Comparison of ENCODE assay signal across 11 cellular contexts in the genomic region with DNA sequence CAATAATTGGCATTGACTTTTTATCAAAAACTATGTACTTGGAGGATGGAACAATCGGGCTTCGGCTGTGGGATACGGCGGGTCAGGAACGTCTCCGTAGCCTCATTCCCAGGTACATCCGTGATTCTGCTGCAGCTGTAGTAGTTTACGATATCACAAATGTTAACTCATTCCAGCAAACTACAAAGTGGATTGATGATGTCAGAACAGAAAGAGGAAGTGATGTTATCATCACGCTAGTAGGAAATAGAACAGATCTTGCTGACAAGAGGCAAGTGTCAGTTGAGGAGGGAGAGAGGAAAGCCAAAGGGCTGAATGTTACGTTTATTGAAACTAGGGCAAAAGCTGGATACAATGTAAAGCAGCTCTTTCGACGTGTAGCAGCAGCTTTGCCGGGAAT. TPM values are rescaled to one million over a fixed set of nuclear protein-coding genes. Genes with fewer than 3 reads are reported as not detected.
DNase-seq lines count a peak whose midpoint lies in the region; ATAC-seq lines count a peak whose summit lies in the region.
"Not testable (repeated sequence)": the region's sequence is repeated elsewhere in the genome, so short reads cannot be mapped to it uniquely, and the experiment has no call there.
"Had no signal": no experiment of that assay in that cellular context is flagged by ENCODE, and none has a peak within 500 bp of the region (broad histone marks: within the 10 kb centered on the region; RNA-seq: fewer than 3 reads in every experiment).

No MANE protein-coding gene starts in this region.

- ATAC-seq in HG03342 (IDR thresholded peaks at IDR 0.05; ENCODE audit: unreplicated experiment), result peak; percentile 66
- ATAC-seq in activated naive CD8-positive, alpha-beta T cell treated with anti-CD3 and anti-CD28 coated beads, Interleukin-2, amount 50 U/mL, for 24 hours, result not testable (repeated sequence)
- ATAC-seq in Right ventricle myocardium superior (ENCODE audit: poor library complexity), result peak; percentile 56
- ATAC-seq in naive thymus-derived CD8-positive, alpha-beta T cell, result peak in 1 of 2 donors; percentile 36

- peak overlapping the region; percentile 31; the same call in 1 of the 2 replicates for H3K9ac ChIP-seq in ES-I3 (ENCODE audit: low read depth, low read length)

- intact Hi-C loops in Right ventricle myocardium superior (cut with DNase I), result not testable (repeated sequence)

- POLR2A ChIA-PET in naive thymus-derived CD8-positive, alpha-beta T cell (lab: Charles Lee), result not testable (repeated sequence)

- H3K27me3 Mint-ChIP-seq in T-helper 2 cell treated with Interferon-gamma antibody and Interleukin-4, amounts not matched to agents 5 μg/mL and 100 μg/mL, for 36 hours (ENCODE audit: low read depth), result peaks cover 33% of the 10 kb centered on the region
- H3K27me3 Mint-ChIP-seq in activated naive CD8-positive, alpha-beta T cell treated with anti-CD3 and anti-CD28 coated beads, Interleukin-2, amount 50 U/mL, for 24 hours, result peaks cover 49% of the 10 kb centered on the region
- H3K27me3 Mint-ChIP-seq in naive thymus-derived CD8-positive, alpha-beta T cell, result peaks cover 24 to 79% (median 47%) of the 10 kb centered on the region in 5 donors
- H3K27me3 Mint-ChIP-seq in stimulated activated naive CD8-positive, alpha-beta T cell treated with anti-CD3 and anti-CD28 coated beads, Interleukin-15, Interleukin-2, amounts not matched to agents 100 ng/mL and 50 ng/mL, for 24 hours, result peaks cover 50% of the 10 kb centered on the region

- not testable (repeated sequence) for H3K27ac Mint-ChIP-seq in T-helper 2 cell treated with Interferon-gamma antibody and Interleukin-4, amounts not matched to agents 5 μg/mL and 100 μg/mL, for 36 hours; activated naive CD8-positive, alpha-beta T cell treated with anti-CD3 and anti-CD28 coated beads, Interleukin-2, amount 50 U/mL, for 24 hours; stimulated activated naive CD8-positive, alpha-beta T cell treated with anti-CD3 and anti-CD28 coated beads, Interleukin-15, Interleukin-2, amounts not matched to agents 100 ng/mL and 50 ng/mL, for 24 hours
- H3K27ac Mint-ChIP-seq in naive thymus-derived CD8-positive, alpha-beta T cell, result peak overlapping the region in 2 of 10 donors; percentile 66 to 72

- peak; percentile 47 for DNase-seq in NCI-H2227 (lab: John Stamatoyannopoulos, UW; ENCODE audit: unreplicated experiment)
- DNase-seq in T-helper 2 cell treated with Interferon-gamma antibody and Interleukin-4, amounts not matched to agents 5 μg/mL and 100 μg/mL, for 36 hours (ENCODE audit: low spot score); activated naive CD8-positive, alpha-beta T cell treated with anti-CD3 and anti-CD28 coated beads, Interleukin-2, amount 50 U/mL, for 24 hours; Right ventricle myocardium superior; naive thymus-derived CD8-positive, alpha-beta T cell: not testable (repeated sequence)

- not testable (repeated sequence) for H3K36me3 ChIP-seq in ES-I3 (ENCODE audit: insufficient read depth, low read length)

- H3K9me3 Mint-ChIP-seq in T-helper 2 cell treated with Interferon-gamma antibody and Interleukin-4, amounts not matched to agents 5 μg/mL and 100 μg/mL, for 36 hours; activated naive CD8-positive, alpha-beta T cell treated with anti-CD3 and anti-CD28 coated beads, Interleukin-2, amount 50 U/mL, for 24 hours; stimulated activated naive CD8-positive, alpha-beta T cell treated with anti-CD3 and anti-CD28 coated beads, Interleukin-15, Interleukin-2, amounts not matched to agents 100 ng/mL and 50 ng/mL, for 24 hours: not testable (repeated sequence)
- peaks cover 0 to 16% (median 2%) of the 10 kb centered on the region in 9 donors for H3K9me3 Mint-ChIP-seq in naive thymus-derived CD8-positive, alpha-beta T cell

- H3K4me1 ChIP-seq in ES-I3 (ENCODE audit: insufficient read depth, low read length), result not testable (repeated sequence)

- H3K36me3 Mint-ChIP-seq in T-helper 2 cell treated with Interferon-gamma antibody and Interleukin-4, amounts not matched to agents 5 μg/mL and 100 μg/mL, for 36 hours (ENCODE audit: low read depth); activated naive CD8-positive, alpha-beta T cell treated with anti-CD3 and anti-CD28 coated beads, Interleukin-2, amount 50 U/mL, for 24 hours (ENCODE audit: low read depth); naive thymus-derived CD8-positive, alpha-beta T cell; stimulated activated naive CD8-positive, alpha-beta T cell treated with anti-CD3 and anti-CD28 coated beads, Interleukin-15, Interleukin-2, amounts not matched to agents 100 ng/mL and 50 ng/mL, for 24 hours (ENCODE audit: low read depth): not testable (repeated sequence)

- H3K4me1 Mint-ChIP-seq in T-helper 2 cell treated with Interferon-gamma antibody and Interleukin-4, amounts not matched to agents 5 μg/mL and 100 μg/mL, for 36 hours (ENCODE audit: low read depth); activated naive CD8-positive, alpha-beta T cell treated with anti-CD3 and anti-CD28 coated beads, Interleukin-2, amount 50 U/mL, for 24 hours; stimulated activated naive CD8-positive, alpha-beta T cell treated with anti-CD3 and anti-CD28 coated beads, Interleukin-15, Interleukin-2, amounts not matched to agents 100 ng/mL and 50 ng/mL, for 24 hours (ENCODE audit: low read depth): not testable (repeated sequence)
- H3K4me1 Mint-ChIP-seq in naive thymus-derived CD8-positive, alpha-beta T cell, result peaks cover 6 to 16% (median 9%) of the 10 kb centered on the region in 4 donors

- H3K4me3 Mint-ChIP-seq in T-helper 2 cell treated with Interferon-gamma antibody and Interleukin-4, amounts not matched to agents 5 μg/mL and 100 μg/mL, for 36 hours, result peak overlapping the region; percentile 46
- H3K4me3 Mint-ChIP-seq in activated naive CD8-positive, alpha-beta T cell treated with anti-CD3 and anti-CD28 coated beads, Interleukin-2, amount 50 U/mL, for 24 hours, result peak overlapping the region; percentile 31
- H3K4me3 Mint-ChIP-seq in naive thymus-derived CD8-positive, alpha-beta T cell, result peak overlapping the region in 9 of 10 donors; percentile 27 to 65 (median 38)
- peak overlapping the region; percentile 55 for H3K4me3 Mint-ChIP-seq in stimulated activated naive CD8-positive, alpha-beta T cell treated with anti-CD3 and anti-CD28 coated beads, Interleukin-15, Interleukin-2, amounts not matched to agents 100 ng/mL and 50 ng/mL, for 24 hours

- H3K9me3 ChIP-seq in ES-I3 (ENCODE audit: control insufficient read depth, insufficient read depth, low read length), result not testable (repeated sequence)

RNA-seq across cellular contexts. Expression of a gene that starts 0.8 kb away (rescaled TPM):
- total RNA-seq in Right ventricle myocardium superior, result 0.22 TPM
- not detected for total RNA-seq in naive thymus-derived CD8-positive, alpha-beta T cell
- not detected for polyA plus RNA-seq in naive thymus-derived CD8-positive, alpha-beta T cell
- total RNA-seq: esophagus mucosa, renal cortical epithelial cell, vagina had no signal
